19 cellular contexts compared by ENCODE assay signal in the genomic region with DNA sequence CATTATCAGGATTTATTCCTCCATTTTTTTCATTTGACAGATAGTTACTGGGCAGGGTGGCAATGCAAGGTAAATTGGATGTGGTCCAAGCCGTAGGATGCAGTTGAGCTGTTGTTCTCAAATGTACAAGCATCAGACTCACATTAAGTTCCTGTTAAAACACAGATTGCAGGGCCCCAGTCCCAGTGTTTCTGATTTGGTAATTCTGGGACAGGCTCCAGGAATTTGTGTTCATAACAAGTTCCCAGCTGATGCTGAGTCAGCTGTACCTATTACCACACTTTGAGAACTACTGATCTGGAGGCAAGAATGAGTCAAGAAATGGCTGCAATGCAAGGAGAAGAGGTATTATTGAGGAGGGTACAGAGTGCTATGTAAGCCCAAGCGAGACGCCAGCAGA. TPM values are rescaled to one million over a fixed set of nuclear protein-coding genes. Genes with fewer than 3 reads are reported as not detected.
DNase-seq lines count a peak whose midpoint lies in the region; ATAC-seq and TF ChIP-seq lines count a peak whose summit lies in the region.
"Had no signal": no experiment of that assay in that cellular context is flagged by ENCODE, and none has a peak within 500 bp of the region (broad histone marks: within the 10 kb centered on the region; RNA-seq: fewer than 3 reads in every experiment).

No MANE protein-coding gene starts in this region.

- no peaks in the 10 kb centered on the region for H3K79me2 ChIP-seq in GM23338 (replicated peaks; ENCODE audit: insufficient read depth)

- H3K4me2 ChIP-seq in GM23338, result no peak overlapping the region

- H3K27ac ChIP-seq in GM23338 (ENCODE audit: low read depth) (no peak overlapping the region), RWPE1 (no peak overlapping the region), epithelial cell of prostate (no peak overlapping the region)
- H3K27ac ChIP-seq: esophagus muscularis mucosa, testis had no signal

- POLR2A ChIA-PET in RWPE1 (lab: Yijun Ruan, JAX; ENCODE audit: low non-redundant PET), result no interaction called here

- H3K36me3 Mint-ChIP-seq in GM23338 (ENCODE audit: low read depth), result no peaks in the 10 kb centered on the region
- H3K36me3 Mint-ChIP-seq: activated naive CD4-positive, alpha-beta T cell treated with anti-CD3 and anti-CD28 coated beads, Interleukin-2, amount 50 U/mL, for 72 hours; CD14-positive monocyte had no signal

- H3K9me3 Mint-ChIP-seq in GM23338, result no peaks in the 10 kb centered on the region
- H3K9me3 Mint-ChIP-seq: activated naive CD4-positive, alpha-beta T cell treated with anti-CD3 and anti-CD28 coated beads, Interleukin-2, amount 50 U/mL, for 72 hours; neural crest cell had no signal

- no peak for TF ChIP-seq CTCF in GM23338 (conservative IDR thresholded peaks at IDR 0.05; ENCODE audit: low read depth in 2 of 2)
- no peak for TF ChIP-seq CTCF in RWPE1 (conservative IDR thresholded peaks at IDR 0.05; ENCODE audit: low read depth)

- H3K9me2 ChIP-seq in GM23338 (ENCODE audit: insufficient read depth), result no peaks in the 10 kb centered on the region

- H3F3A ChIP-seq in GM23338 (replicated peaks; ENCODE audit: low read depth), result no peaks in the 10 kb centered on the region

- ATAC-seq in GM23338 (no peak), HG02642 (IDR thresholded peaks at IDR 0.05; ENCODE audit: poor library complexity, unreplicated experiment) (no peak), HG03457 (IDR thresholded peaks at IDR 0.05; ENCODE audit: unreplicated experiment) (no peak)
- ATAC-seq: activated CD4-positive, CD25-positive, alpha-beta regulatory T cell treated with anti-CD3 and anti-CD28 coated beads, Interleukin-2, amount 50 U/mL, for 24 hours; activated naive CD4-positive, alpha-beta T cell treated with anti-CD3 and anti-CD28 coated beads, Interleukin-2, amount 50 U/mL, for 72 hours had no signal

- H3K27me3 ChIP-seq in GM23338 (ENCODE audit: insufficient read depth), result no peaks in the 10 kb centered on the region
- H3K27me3 ChIP-seq: esophagus muscularis mucosa, testis had no signal

- H3K4me3 Mint-ChIP-seq in GM23338, result no peak overlapping the region
- H3K4me3 Mint-ChIP-seq: CD14-positive monocyte, neural crest cell had no signal

- no peaks in the 10 kb centered on the region for H4K20me1 ChIP-seq in GM23338 (replicated peaks; ENCODE audit: insufficient read depth)

- peaks cover 8% of the 10 kb centered on the region for H3K4me1 Mint-ChIP-seq in GM23338
- H3K4me1 Mint-ChIP-seq: neural crest cell had no signal

- DNase-seq in GM23338 (ENCODE audit: low spot score) (no peak), RWPE1 (ENCODE audit: low spot score) (peak; percentile 46), epithelial cell of prostate (ENCODE audit: low read depth, low spot score) (peak; percentile 74), myocyte (ENCODE audit: low read depth) (peak; percentile 18), SKM-1 treated with dmso at 0.1 percent for 144 hours (lab: John Stamatoyannopoulos, UW; ENCODE audit: unreplicated experiment) (no peak)
- DNase-seq: activated CD8-positive, alpha-beta memory T cell treated with anti-CD3 and anti-CD28 coated beads, Interleukin-2, amount 50 U/mL, for 4 hours; NCI-H1436; NCI-H510A treated with DMSO at 0.1 percent for 48 hours; retina; testis had no signal

- H2AFZ ChIP-seq in GM23338, result peak overlapping the region; percentile 73

- no peak overlapping the region for H3K4me3 ChIP-seq in GM23338
- H3K4me3 ChIP-seq: esophagus muscularis mucosa, lung, testis had no signal

- no peaks in the 10 kb centered on the region for H3K4me1 ChIP-seq in GM23338 (ENCODE audit: insufficient read depth)
- H3K4me1 ChIP-seq: esophagus muscularis mucosa, testis had no signal

- CTCF ChIA-PET in RWPE1 (lab: Yijun Ruan, JAX), result interaction anchor here (0.7 kb wide), 1 partner anchor 131 kb away, joined by 4 read pairs; no protein-coding TSS in a partner anchor

- H3K36me3 ChIP-seq in GM23338 (ENCODE audit: insufficient read depth), result no peaks in the 10 kb centered on the region
- H3K36me3 ChIP-seq: esophagus muscularis mucosa had no signal

- no peak overlapping the region for H3K27ac Mint-ChIP-seq in GM23338
- H3K27ac Mint-ChIP-seq: activated naive CD4-positive, alpha-beta T cell treated with anti-CD3 and anti-CD28 coated beads, Interleukin-2, amount 50 U/mL, for 72 hours; CD14-positive monocyte had no signal

- H3K27me3 Mint-ChIP-seq in GM23338 (ENCODE audit: insufficient read depth, low read depth, poor library complexity), result peaks cover 2% of the 10 kb centered on the region

TF ChIP-seq in GM23338, 12 proteins besides CTCF, POLR2A, EP300 and RAD21 (continues in another document):
- TF ChIP-seq ZNF114 (CRISPR knock-in tag; IDR thresholded peaks at IDR 0.05) (no peak), REST (IDR thresholded peaks at IDR 0.05; ENCODE audit: unreplicated experiment) (no peak)

RNA-seq across cellular contexts. Expression of gene TMEM244, which starts 11.7 kb away (rescaled TPM):
- total RNA-seq in GM23338 (2014; rRNA removed; shearing (Covaris generic)), result not detected in 2 replicates
- polyA plus RNA-seq in GM23338 (2016; fragmentation: Nextera tagmentation; extraction: Ambion mirVana), result not detected in 2 replicates
- 0.83 TPM in 1 of 2 replicates, not detected in the other for total RNA-seq in myocyte
- 0.81 TPM for polyA plus RNA-seq in myocyte (2012)
- total RNA-seq: activated naive CD4-positive, alpha-beta T cell treated with anti-CD3 and anti-CD28 coated beads, Interleukin-2, amount 50 U/mL, for 72 hours; chondrocyte; esophagus muscularis mucosa; lung; neural crest cell; testis had no signal
- polyA plus RNA-seq: CD14-positive monocyte, lung had no signal

Comparison
In these comparisons a context has a peak if more than half of its experiments do, and no peak if none do; other contexts are left out.
1. DNase-seq: peak in RWPE1 (single experiment), epithelial cell of prostate (single experiment) and myocyte (single experiment); none in GM23338 (single experiment) and SKM-1 treated with dmso at 0.1 percent for 144 hours (single experiment).